Comparison of ENCODE assay signal across 8 cellular contexts in the genomic region with DNA sequence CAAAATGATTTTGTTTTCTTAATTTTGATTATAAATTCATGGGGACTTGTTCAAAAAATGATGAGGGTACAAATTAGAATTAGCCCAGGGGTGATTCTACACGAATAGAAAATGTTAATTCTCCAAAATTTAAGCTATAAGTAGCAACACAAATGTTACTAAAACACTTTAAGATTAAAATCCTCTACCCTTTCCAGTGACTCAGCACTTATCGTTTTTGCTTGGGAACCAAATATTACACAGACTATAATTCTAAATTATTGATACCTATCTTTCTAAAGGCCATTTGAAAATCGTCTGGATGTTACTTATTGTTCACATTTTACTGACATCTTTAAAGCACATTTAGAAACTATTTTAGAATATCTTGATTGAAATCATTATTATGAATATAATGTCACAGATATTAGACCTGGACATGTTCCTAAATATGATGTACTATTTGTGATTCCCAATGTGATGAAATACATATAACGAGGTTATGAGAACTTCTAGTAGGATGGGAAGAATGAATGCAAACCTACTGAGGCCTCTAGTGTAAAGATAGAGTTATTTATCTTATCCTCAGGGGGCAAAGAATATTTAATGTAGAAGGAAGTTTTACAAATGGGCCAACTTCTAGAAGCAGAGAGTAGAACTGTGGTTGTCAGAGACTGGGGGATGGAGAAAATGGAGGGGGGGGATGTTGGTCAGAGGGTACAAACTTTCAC.
"Had no signal": no experiment of that assay in that cellular context is flagged by ENCODE, and none has a peak within 500 bp of the region (broad histone marks: within the 10 kb centered on the region; RNA-seq: fewer than 3 reads in every experiment).

No MANE protein-coding gene starts in this region.

- H3K4me1 ChIP-seq: HAP-1 had no signal

- ATAC-seq: HCT116 had no signal

- H3K36me3 ChIP-seq: HAP-1 had no signal

- DNase-seq: GOT3, H7, HFFc6, KBM-7 had no signal

- H3K9me3 ChIP-seq: HAP-1 had no signal

- H3K4me3 ChIP-seq: HAP-1 had no signal

- H3K27ac ChIP-seq: HL-60, KMS-11 had no signal

- H3K4me2 ChIP-seq: KMS-11 had no signal

- H3K9ac ChIP-seq: KMS-11 had no signal
